Comparison of ENCODE assay signal across 28 cellular contexts in the genomic region with DNA sequence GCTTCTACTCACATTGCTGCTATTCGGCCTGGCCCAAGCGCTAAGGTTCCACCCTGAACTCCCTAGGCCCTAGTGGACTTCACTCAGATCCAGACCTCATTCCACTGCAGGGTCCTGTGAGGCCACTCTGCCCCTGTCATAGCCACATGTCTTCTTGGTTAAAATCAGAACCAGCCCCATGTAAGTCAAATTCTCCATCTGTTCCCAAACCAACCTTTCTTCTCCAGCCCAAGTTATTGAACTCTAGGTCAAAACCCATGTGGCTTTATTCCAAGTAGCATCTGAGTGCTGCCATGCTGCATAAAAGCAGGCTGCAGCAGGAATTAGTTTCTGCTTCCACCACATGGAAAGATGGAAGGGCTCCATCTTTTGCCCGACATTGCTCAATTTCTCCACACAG.
"Had no signal": no experiment of that assay in that cellular context is flagged by ENCODE, and none has a peak within 500 bp of the region (broad histone marks: within the 10 kb centered on the region; RNA-seq: fewer than 3 reads in every experiment).

No MANE protein-coding gene starts in this region.

- H3K36me3 ChIP-seq: neutrophil, pancreas, prostate gland, right atrium auricular region, right lobe of liver, sigmoid colon, stomach, thoracic aorta, thyroid gland, tibial nerve, upper lobe of right lung, uterus had no signal

- H3K36me3 Mint-ChIP-seq: naive thymus-derived CD8-positive, alpha-beta T cell; natural killer cell treated with Interleukin-12 subunit alpha and Interleukin-12 subunit beta and Interleukin-15 and Interleukin-18, amount 100 ng/mL, for 72 hours; stimulated activated effector memory CD8-positive, alpha-beta T cell treated with anti-CD3 and anti-CD28 coated beads, Interleukin-12 subunit alpha, Interleukin-12 subunit beta, amount 100 ng/mL, for 72 hours; stimulated activated naive B cell treated with anti-CD40 and anti-IgM and Interleukin-4, amounts not matched to agents 10 μg/mL and 1 μg/mL and 100 μg/mL, for 72 hours; type B pancreatic cell had no signal

- H3K27ac Mint-ChIP-seq: naive thymus-derived CD8-positive, alpha-beta T cell; natural killer cell treated with Interleukin-12 subunit alpha and Interleukin-12 subunit beta and Interleukin-15 and Interleukin-18, amount 100 ng/mL, for 72 hours; nephron progenitor cell; stimulated activated effector memory CD8-positive, alpha-beta T cell treated with anti-CD3 and anti-CD28 coated beads, Interleukin-12 subunit alpha, Interleukin-12 subunit beta, amount 100 ng/mL, for 72 hours; stimulated activated naive B cell treated with anti-CD40 and anti-IgM and Interleukin-4, amounts not matched to agents 10 μg/mL and 1 μg/mL and 100 μg/mL, for 72 hours; stimulated activated naive CD8-positive, alpha-beta T cell treated with anti-CD3 and anti-CD28 coated beads, Interleukin-15, Interleukin-2, amounts not matched to agents 100 ng/mL and 50 ng/mL, for 24 hours; type B pancreatic cell had no signal

- H3K4me3 ChIP-seq: pancreas, prostate gland, right atrium auricular region, right lobe of liver, sigmoid colon, stomach, thoracic aorta, thyroid gland, tibial nerve, upper lobe of right lung, uterus had no signal

- H3K27me3 ChIP-seq: neutrophil, pancreas, right atrium auricular region, right lobe of liver, sigmoid colon, stomach, thyroid gland, tibial nerve, upper lobe of right lung, uterus had no signal

- H3K9me3 Mint-ChIP-seq: natural killer cell treated with Interleukin-12 subunit alpha and Interleukin-12 subunit beta and Interleukin-15 and Interleukin-18, amount 100 ng/mL, for 72 hours; nephron progenitor cell; stimulated activated naive B cell treated with anti-CD40 and anti-IgM and Interleukin-4, amounts not matched to agents 10 μg/mL and 1 μg/mL and 100 μg/mL, for 72 hours; stimulated activated naive CD8-positive, alpha-beta T cell treated with anti-CD3 and anti-CD28 coated beads, Interleukin-15, Interleukin-2, amounts not matched to agents 100 ng/mL and 50 ng/mL, for 24 hours had no signal

- H3K27me3 Mint-ChIP-seq: type B pancreatic cell had no signal

- H3K4me3 Mint-ChIP-seq: naive thymus-derived CD8-positive, alpha-beta T cell; natural killer cell treated with Interleukin-12 subunit alpha and Interleukin-12 subunit beta and Interleukin-15 and Interleukin-18, amount 100 ng/mL, for 72 hours; nephron progenitor cell; neural crest cell; stimulated activated effector memory CD8-positive, alpha-beta T cell treated with anti-CD3 and anti-CD28 coated beads, Interleukin-12 subunit alpha, Interleukin-12 subunit beta, amount 100 ng/mL, for 72 hours; stimulated activated naive B cell treated with anti-CD40 and anti-IgM and Interleukin-4, amounts not matched to agents 10 μg/mL and 1 μg/mL and 100 μg/mL, for 72 hours; stimulated activated naive CD8-positive, alpha-beta T cell treated with anti-CD3 and anti-CD28 coated beads, Interleukin-15, Interleukin-2, amounts not matched to agents 100 ng/mL and 50 ng/mL, for 24 hours; type B pancreatic cell had no signal

- H3K9me3 ChIP-seq: neutrophil, pancreas, prostate gland, right atrium auricular region, right lobe of liver, sigmoid colon, stomach, thoracic aorta, thyroid gland, upper lobe of right lung, uterus had no signal

- H3K4me1 Mint-ChIP-seq: naive thymus-derived CD8-positive, alpha-beta T cell; nephron progenitor cell; stimulated activated effector memory CD8-positive, alpha-beta T cell treated with anti-CD3 and anti-CD28 coated beads, Interleukin-12 subunit alpha, Interleukin-12 subunit beta, amount 100 ng/mL, for 72 hours; stimulated activated naive B cell treated with anti-CD40 and anti-IgM and Interleukin-4, amounts not matched to agents 10 μg/mL and 1 μg/mL and 100 μg/mL, for 72 hours had no signal

- H3K27ac ChIP-seq: neutrophil, pancreas, prostate gland, right atrium auricular region, right lobe of liver, sigmoid colon, stomach, thoracic aorta, thyroid gland, tibial nerve, upper lobe of right lung, uterus had no signal

- ATAC-seq: naive thymus-derived CD8-positive, alpha-beta T cell; natural killer cell treated with Interleukin-12 subunit alpha and Interleukin-12 subunit beta and Interleukin-15 and Interleukin-18, amount 100 ng/mL, for 72 hours; pancreas; right lobe of liver; stimulated activated effector memory CD8-positive, alpha-beta T cell treated with anti-CD3 and anti-CD28 coated beads, Interleukin-12 subunit alpha, Interleukin-12 subunit beta, amount 100 ng/mL, for 72 hours; stimulated activated naive B cell treated with anti-CD40 and anti-IgM and Interleukin-4, amounts not matched to agents 10 μg/mL and 1 μg/mL and 100 μg/mL, for 72 hours; upper lobe of right lung had no signal

- H3K4me1 ChIP-seq: pancreas, prostate gland, right atrium auricular region, right lobe of liver, stomach, thyroid gland, uterus had no signal

- DNase-seq: naive thymus-derived CD8-positive, alpha-beta T cell; nephron progenitor cell; nucleus accumbens; pancreas; retina; right lobe of liver; sigmoid colon; small intestine; stimulated activated CD4-positive, alpha-beta T cell treated with anti-CD3 and anti-CD28 coated beads, Interleukin-15, amount 100 ng/mL, for 24 hours; stimulated activated CD4-positive, alpha-beta T cell treated with anti-CD3 and anti-CD28 coated beads, Interleukin-2, amount 100 ng/mL, for 24 hours; stimulated activated CD4-positive, alpha-beta T cell treated with anti-CD3 and anti-CD28 coated beads, Interleukin-2, amount 100 ng/mL, for 48 hours; stimulated activated CD4-positive, alpha-beta T cell treated with anti-CD3 and anti-CD28 coated beads, Interleukin-4, amount 100 ng/mL, for 24 hours; stimulated activated naive B cell treated with anti-CD40 and anti-IgM and Interleukin-4, amounts not matched to agents 10 μg/mL and 1 μg/mL and 100 μg/mL, for 72 hours; stimulated activated naive CD4-positive, alpha-beta T cell treated with Interleukin-2 at 50 U/mL for 16 hours; stomach; thyroid gland; upper lobe of right lung; uterus had no signal
